ENCODE assay signal across 8 cellular contexts in genomic region chr7:8125680-8126444, GRCh38.
DNase-seq lines count a peak whose midpoint lies in the region; ATAC-seq and TF ChIP-seq lines count a peak whose summit lies in the region.

No MANE protein-coding gene starts in this region.

- H3K9me3 Mint-ChIP-seq in activated CD4-positive, alpha-beta T cell treated with anti-CD3 and anti-CD28 coated beads, Interleukin-2, amount 10 ng/mL, durations not matched to agents 7 days and 5 days, result peaks cover 5% of the 10 kb centered on the region

- intact Hi-C loops in Right ventricle myocardium superior (cut with DNase I) (no loop called here), cardiac septum (cut with DNase I) (no loop called here)

- H3K27ac Mint-ChIP-seq in activated CD4-positive, alpha-beta T cell treated with anti-CD3 and anti-CD28 coated beads, Interleukin-2, amount 10 ng/mL, durations not matched to agents 7 days and 5 days, result peak overlapping the region; percentile 98

- no peaks in the 10 kb centered on the region for H3K9me3 ChIP-seq in WERI-Rb-1 (ENCODE audit: severe bottlenecking)

- H3K36me3 ChIP-seq in WERI-Rb-1, result no peaks in the 10 kb centered on the region

- no peaks in the 10 kb centered on the region for H3K27me3 ChIP-seq in WERI-Rb-1 (ENCODE audit: insufficient read depth, low read depth, severe bottlenecking)

- ATAC-seq in Right ventricle myocardium superior (ENCODE audit: poor library complexity) (peak; percentile 20), HG03469 (IDR thresholded peaks at IDR 0.05; ENCODE audit: unreplicated experiment) (peak; percentile 67)

- CTCF ChIA-PET in activated CD4-positive, alpha-beta T cell treated with anti-CD3 and anti-CD28 coated beads, Interleukin-2, amount 10 ng/mL, durations not matched to agents 7 days and 5 days (lab: Charles Lee), result interaction anchor here (0.6 to 1.5 kb wide), 9 partner anchors 9 to 543 kb away, joined by 3 to 5 read pairs (median 3); no protein-coding TSS in a partner anchor

- peak; percentile 48 for DNase-seq in Right ventricle myocardium superior
- no peak for DNase-seq in cardiac septum (ENCODE audit: low spot score)
- peak; percentile 83 for DNase-seq in activated CD4-positive, alpha-beta T cell treated with anti-CD3 and anti-CD28 coated beads, Interleukin-2, amount 10 ng/mL, durations not matched to agents 7 days and 5 days
- peak; percentile 65 for DNase-seq in germinal center (ENCODE audit: low spot score)
- DNase-seq in stimulated activated CD8-positive, alpha-beta memory T cell treated with anti-CD3 and anti-CD28 coated beads, Interleukin-4, amount 100 ng/mL, for 4 hours (ENCODE audit: low read depth in 2 of 2, low spot score in 1 of 2), result peak; percentile 40 to 63
- no peak for DNase-seq in EL
- DNase-seq in WERI-Rb-1, result no peak

- H3K4me1 Mint-ChIP-seq in activated CD4-positive, alpha-beta T cell treated with anti-CD3 and anti-CD28 coated beads, Interleukin-2, amount 10 ng/mL, durations not matched to agents 7 days and 5 days, result peaks cover 75% of the 10 kb centered on the region

- H3K4me3 Mint-ChIP-seq in activated CD4-positive, alpha-beta T cell treated with anti-CD3 and anti-CD28 coated beads, Interleukin-2, amount 10 ng/mL, durations not matched to agents 7 days and 5 days, result peak overlapping the region; percentile 37

- H3K36me3 Mint-ChIP-seq in activated CD4-positive, alpha-beta T cell treated with anti-CD3 and anti-CD28 coated beads, Interleukin-2, amount 10 ng/mL, durations not matched to agents 7 days and 5 days (ENCODE audit: low read depth), result peaks cover 16% of the 10 kb centered on the region

- TF ChIP-seq CTCF in WERI-Rb-1 (IDR thresholded peaks at IDR 0.05; ENCODE audit: low read depth, low read length), result no peak

- H3K27ac ChIP-seq in WERI-Rb-1, result no peak overlapping the region

- POLR2A ChIA-PET in activated CD4-positive, alpha-beta T cell treated with anti-CD3 and anti-CD28 coated beads, Interleukin-2, amount 10 ng/mL, durations not matched to agents 7 days and 5 days (lab: Charles Lee), result no interaction called here

- no peaks in the 10 kb centered on the region for H3K27me3 Mint-ChIP-seq in activated CD4-positive, alpha-beta T cell treated with anti-CD3 and anti-CD28 coated beads, Interleukin-2, amount 10 ng/mL, durations not matched to agents 7 days and 5 days

- H3K4me3 ChIP-seq in WERI-Rb-1 (ENCODE audit: low read depth, low read length), result no peak overlapping the region

Comparison
In these comparisons a context has a peak if more than half of its experiments do, and no peak if none do; other contexts are left out.
1. DNase-seq: peak in Right ventricle myocardium superior (single experiment), activated CD4-positive, alpha-beta T cell treated with anti-CD3 and anti-CD28 coated beads, Interleukin-2, amount 10 ng/mL, durations not matched to agents 7 days and 5 days (single experiment), germinal center (single experiment) and stimulated activated CD8-positive, alpha-beta memory T cell treated with anti-CD3 and anti-CD28 coated beads, Interleukin-4, amount 100 ng/mL, for 4 hours (2 of 2); none in cardiac septum (single experiment), EL (single experiment) and WERI-Rb-1 (single experiment).